Comparison of ENCODE assay signal across 29 cellular contexts in genomic region chr1:7767176-7767575, GRCh38.
"Had no signal": no experiment of that assay in that cellular context is flagged by ENCODE, and none has a peak within 500 bp of the region (broad histone marks: within the 10 kb centered on the region; RNA-seq: fewer than 3 reads in every experiment).

No MANE protein-coding gene starts in this region.

- H3K36me3 Mint-ChIP-seq: natural killer cell, neural progenitor cell had no signal

- H3K27ac Mint-ChIP-seq: natural killer cell; nephron; stimulated activated effector memory CD8-positive, alpha-beta T cell treated with anti-CD3 and anti-CD28 coated beads, Interleukin-12 subunit alpha, Interleukin-12 subunit beta, amount 100 ng/mL, for 72 hours; stimulated activated naive B cell treated with anti-CD40 and anti-IgM and Interleukin-4, amounts not matched to agents 10 μg/mL and 1 μg/mL and 100 μg/mL, for 72 hours; stimulated activated naive CD8-positive, alpha-beta T cell treated with anti-CD3 and anti-CD28 coated beads, Interleukin-15, Interleukin-2, amounts not matched to agents 100 ng/mL and 50 ng/mL, for 24 hours; type B pancreatic cell had no signal

- H3K9me3 Mint-ChIP-seq: natural killer cell; nephron; neural progenitor cell; stimulated activated effector memory CD8-positive, alpha-beta T cell treated with anti-CD3 and anti-CD28 coated beads, Interleukin-12 subunit alpha, Interleukin-12 subunit beta, amount 100 ng/mL, for 72 hours; stimulated activated naive B cell treated with anti-CD40 and anti-IgM and Interleukin-4, amounts not matched to agents 10 μg/mL and 1 μg/mL and 100 μg/mL, for 72 hours; stimulated activated naive CD8-positive, alpha-beta T cell treated with anti-CD3 and anti-CD28 coated beads, Interleukin-15, Interleukin-2, amounts not matched to agents 100 ng/mL and 50 ng/mL, for 24 hours; type B pancreatic cell had no signal

- H3K9me3 ChIP-seq: ovary, psoas muscle, right lobe of liver, sigmoid colon, suprapubic skin, testis, tibial artery, transverse colon, upper lobe of right lung, uterus had no signal

- H3K4me3 Mint-ChIP-seq: natural killer cell; nephron; neural progenitor cell; stimulated activated effector memory CD8-positive, alpha-beta T cell treated with anti-CD3 and anti-CD28 coated beads, Interleukin-12 subunit alpha, Interleukin-12 subunit beta, amount 100 ng/mL, for 72 hours; stimulated activated naive B cell treated with anti-CD40 and anti-IgM and Interleukin-4, amounts not matched to agents 10 μg/mL and 1 μg/mL and 100 μg/mL, for 72 hours; stimulated activated naive CD8-positive, alpha-beta T cell treated with anti-CD3 and anti-CD28 coated beads, Interleukin-15, Interleukin-2, amounts not matched to agents 100 ng/mL and 50 ng/mL, for 24 hours; type B pancreatic cell had no signal

- H3K36me3 ChIP-seq: neural progenitor cell, ovary, right lobe of liver, sigmoid colon, suprapubic skin, tibial artery, transverse colon, upper lobe of right lung, uterus had no signal

- H3K27ac ChIP-seq: neural progenitor cell, ovary, parathyroid adenoma, psoas muscle, right lobe of liver, sigmoid colon, suprapubic skin, testis, tibial artery, transverse colon, upper lobe of right lung, uterus had no signal

- H2AFZ ChIP-seq: parathyroid adenoma had no signal

- DNase-seq: natural killer cell; occipital lobe; ovary; posterior cingulate gyrus; psoas muscle; right cardiac atrium; right lobe of liver; sigmoid colon; small intestine; stimulated activated CD4-positive, alpha-beta T cell treated with anti-CD3 and anti-CD28 coated beads, Interleukin-15, amount 100 ng/mL, for 24 hours; stimulated activated CD4-positive, alpha-beta T cell treated with anti-CD3 and anti-CD28 coated beads, Interleukin-2, amount 100 ng/mL, for 24 hours; stimulated activated CD4-positive, alpha-beta T cell treated with anti-CD3 and anti-CD28 coated beads, Interleukin-2, amount 100 ng/mL, for 48 hours; stimulated activated CD4-positive, alpha-beta T cell treated with anti-CD3 and anti-CD28 coated beads, Interleukin-4, amount 100 ng/mL, for 24 hours; stimulated activated naive B cell treated with anti-CD40 and anti-IgM and Interleukin-4, amounts not matched to agents 10 μg/mL and 1 μg/mL and 100 μg/mL, for 72 hours; stimulated activated naive CD4-positive, alpha-beta T cell treated with Interleukin-2 at 50 U/mL for 16 hours; substantia nigra; testis; tibial artery; transverse colon; upper lobe of right lung; uterus had no signal

- H3K27me3 Mint-ChIP-seq: progenitor cell of endocrine pancreas, type B pancreatic cell had no signal

- H3K4me3 ChIP-seq: neural progenitor cell, ovary, psoas muscle, right lobe of liver, sigmoid colon, suprapubic skin, testis, tibial artery, transverse colon, upper lobe of right lung, uterus had no signal
